Comparison of ENCODE assay signal across 25 cellular contexts in the genomic region with DNA sequence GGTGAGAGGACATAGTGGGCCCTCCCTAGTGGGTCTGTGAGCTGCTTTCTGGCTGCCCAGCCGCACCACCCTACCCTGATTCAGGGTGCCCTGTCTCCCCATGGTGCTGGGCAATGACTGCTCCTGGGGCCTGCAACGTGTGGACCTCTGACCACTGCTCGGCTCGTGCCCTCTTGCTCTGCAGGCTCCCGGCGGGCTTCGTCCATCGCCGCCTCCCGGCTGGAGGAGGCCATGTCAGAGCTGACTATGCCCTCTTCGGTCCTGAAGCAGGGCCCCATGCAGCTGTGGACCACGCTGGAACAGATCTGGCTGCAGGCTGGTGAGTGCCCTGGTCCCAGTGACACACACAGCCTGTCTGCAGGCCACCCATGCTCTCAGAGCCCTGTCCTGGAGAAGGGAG.
"Had no signal": no experiment of that assay in that cellular context is flagged by ENCODE, and none has a peak within 500 bp of the region (broad histone marks: within the 10 kb centered on the region; RNA-seq: fewer than 3 reads in every experiment).

No MANE protein-coding gene starts in this region.

- H3K4me3 Mint-ChIP-seq: activated CD4-positive, alpha-beta memory T cell treated with anti-CD3 and anti-CD28 coated beads, Interleukin-2, amount 10 ng/mL, durations not matched to agents 7 days and 5 days; activated CD4-positive, alpha-beta T cell treated with anti-CD3 and anti-CD28 coated beads for 36 hours; activated naive CD4-positive, alpha-beta T cell treated with anti-CD3 and anti-CD28 coated beads for 36 hours; activated naive CD8-positive, alpha-beta T cell; activated T-helper 17 cell treated with anti-CD3 and anti-CD28 coated beads, Interleukin-2, amount 50 U/mL, for 72 hours; brain; T-cell had no signal

- H3K4me3 ChIP-seq: SK-N-MC had no signal

- H3K27me3 Mint-ChIP-seq: activated CD4-positive, alpha-beta memory T cell treated with anti-CD3 and anti-CD28 coated beads, Interleukin-2, amount 10 ng/mL, durations not matched to agents 7 days and 5 days; activated CD4-positive, alpha-beta T cell treated with anti-CD3 and anti-CD28 coated beads for 36 hours; activated naive CD8-positive, alpha-beta T cell; activated T-helper 17 cell treated with anti-CD3 and anti-CD28 coated beads, Interleukin-2, amount 50 U/mL, for 72 hours; brain; T-cell had no signal

- H3K27ac ChIP-seq: SK-N-MC, WERI-Rb-1 had no signal

- DNase-seq: activated CD4-positive, alpha-beta memory T cell treated with anti-CD3 and anti-CD28 coated beads, Interleukin-2, amount 10 ng/mL, durations not matched to agents 7 days and 5 days; activated CD4-positive, alpha-beta T cell treated with anti-CD3 and anti-CD28 coated beads for 36 hours; activated CD4-positive, alpha-beta T cell treated with anti-CD3 and anti-CD28 coated beads, Interleukin-2, amount 50 U/mL, for 1 hour; activated gamma-delta T cell; activated naive CD4-positive, alpha-beta T cell treated with anti-CD3 and anti-CD28 coated beads for 36 hours; activated T-cell treated with anti-CD3 and anti-CD28 coated beads for 4 hours; activated T-cell treated with anti-CD3 and anti-CD28 coated beads, Interleukin-2, amount 50 U/mL, for 48 hours; amygdala; KBM-7; NCI-H1092; NCI-H1417; NCI-H1694; NCI-H2029; NCI-H345; NCI-H510A; NCI-H526 treated with DMSO at 0.1 percent for 48 hours; NCI-H82; SIG-M5; T-cell; T-helper 2 cell; WERI-Rb-1 had no signal

- H3K27ac Mint-ChIP-seq: activated CD4-positive, alpha-beta memory T cell treated with anti-CD3 and anti-CD28 coated beads, Interleukin-2, amount 10 ng/mL, durations not matched to agents 7 days and 5 days; activated CD4-positive, alpha-beta T cell treated with anti-CD3 and anti-CD28 coated beads for 36 hours; activated naive CD4-positive, alpha-beta T cell treated with anti-CD3 and anti-CD28 coated beads for 36 hours; activated naive CD8-positive, alpha-beta T cell; activated T-helper 17 cell treated with anti-CD3 and anti-CD28 coated beads, Interleukin-2, amount 50 U/mL, for 72 hours; T-cell had no signal

- H3K9me3 Mint-ChIP-seq: activated CD4-positive, alpha-beta memory T cell treated with anti-CD3 and anti-CD28 coated beads, Interleukin-2, amount 10 ng/mL, durations not matched to agents 7 days and 5 days; activated naive CD4-positive, alpha-beta T cell treated with anti-CD3 and anti-CD28 coated beads for 36 hours; activated T-helper 17 cell treated with anti-CD3 and anti-CD28 coated beads, Interleukin-2, amount 50 U/mL, for 72 hours; brain; T-cell had no signal
